ENCODE assay signal across 30 cellular contexts in the genomic region with DNA sequence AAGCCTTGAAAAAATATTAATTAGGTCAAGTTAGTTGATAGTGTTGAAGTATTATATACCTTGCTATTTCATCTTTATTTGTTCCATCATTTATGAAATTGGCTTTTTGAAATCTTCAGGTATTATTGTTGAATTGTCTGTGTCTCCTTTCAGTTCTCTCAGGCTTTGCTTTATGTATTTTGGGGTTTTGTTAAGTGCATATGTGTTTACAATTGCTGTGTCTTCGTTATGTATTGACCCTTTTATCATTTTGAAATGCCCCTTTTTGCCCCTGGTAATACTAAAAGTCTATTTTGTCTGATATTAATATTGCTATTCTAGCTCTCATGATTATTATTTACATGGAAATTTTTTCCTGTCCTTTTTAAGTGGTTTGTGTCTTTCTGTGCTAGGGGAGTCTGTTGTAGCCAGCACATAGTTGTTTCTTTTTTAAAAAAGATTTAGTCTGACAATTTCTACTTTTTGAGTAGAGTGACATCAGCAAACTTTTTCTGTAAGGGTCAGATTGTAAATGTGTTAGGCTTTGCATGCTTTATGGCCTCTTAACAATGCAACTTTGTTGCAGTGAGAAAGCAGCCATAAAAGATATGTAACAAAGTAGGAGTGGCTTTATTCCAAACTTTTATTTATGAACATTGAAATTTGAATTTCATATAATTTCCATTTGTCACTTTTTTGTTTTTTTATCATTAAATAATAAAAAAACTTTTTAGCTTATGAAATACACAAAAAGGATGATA.
"Had no signal": no experiment of that assay in that cellular context is flagged by ENCODE, and none has a peak within 500 bp of the region (broad histone marks: within the 10 kb centered on the region; RNA-seq: fewer than 3 reads in every experiment).

No MANE protein-coding gene starts in this region.

- H3K4me1 Mint-ChIP-seq: activated CD4-positive, alpha-beta T cell treated with anti-CD3 and anti-CD28 coated beads for 36 hours; activated CD4-positive, alpha-beta T cell treated with anti-CD3 and anti-CD28 coated beads, Interleukin-2, amount 10 ng/mL, durations not matched to agents 7 days and 5 days had no signal

- H3K36me3 Mint-ChIP-seq: activated naive CD4-positive, alpha-beta T cell treated with anti-CD3 and anti-CD28 coated beads, Interleukin-2, amount 50 U/mL, for 72 hours had no signal

- DNase-seq: activated CD4-positive, alpha-beta T cell treated with anti-CD3 and anti-CD28 coated beads for 36 hours; activated CD4-positive, alpha-beta T cell treated with anti-CD3 and anti-CD28 coated beads, Interleukin-2, amount 10 ng/mL, durations not matched to agents 7 days and 5 days; activated CD4-positive, alpha-beta T cell treated with anti-CD3 and anti-CD28 coated beads, Interleukin-2, amount 50 U/mL, for 48 hours; activated CD8-positive, alpha-beta T cell treated with anti-CD3 and anti-CD28 coated beads, Interleukin-2, amount 10 ng/mL, durations not matched to agents 7 days and 5 days; activated gamma-delta T cell treated with Interleukin-2 at 50 U/mL for 16 hours; activated naive CD4-positive, alpha-beta T cell treated with anti-CD3 and anti-CD28 coated beads for 36 hours; activated T-cell treated with anti-CD3 and anti-CD28 coated beads, Interleukin-2, amount 50 U/mL, for 24 hours; adrenal gland; body of pancreas; caudate nucleus; Kasumi-1; KG1; MG63; NCI-H1048; NCI-H1105 treated with DMSO at 0.1 percent for 48 hours; NCI-H1436; NCI-H1694; NCI-H1930; NCI-H2081 treated with DMSO at 0.1 percent for 48 hours; NCI-H345; NCI-H524 treated with DMSO at 0.1 percent for 48 hours; NCI-H748 treated with DMSO at 0.1 percent for 48 hours; NK-92 treated with Interleukin-12 subunit alpha and Interleukin-12 subunit beta, amount 100 ng/mL, for 24 hours; PC-3; SW 1271; T1000 had no signal

- ATAC-seq: activated CD4-positive, alpha-beta T cell treated with anti-CD3 and anti-CD28 coated beads for 36 hours; activated CD8-positive, alpha-beta T cell treated with anti-CD3 and anti-CD28 coated beads, Interleukin-2, amount 10 ng/mL, durations not matched to agents 7 days and 5 days; activated naive CD4-positive, alpha-beta T cell treated with anti-CD3 and anti-CD28 coated beads, Interleukin-2, amount 50 U/mL, for 72 hours; body of pancreas; PC-3; Right ventricle myocardium inferior had no signal

- H3K27ac ChIP-seq: adrenal gland, body of pancreas, breast epithelium, RWPE1 had no signal

- H3K4me3 ChIP-seq: adrenal gland, body of pancreas, breast epithelium, MG63 had no signal

- H3K27me3 ChIP-seq: adrenal gland, body of pancreas, breast epithelium, MG63 had no signal

- H3K4me1 ChIP-seq: body of pancreas, breast epithelium had no signal

- H3K27ac Mint-ChIP-seq: activated CD4-positive, alpha-beta T cell treated with anti-CD3 and anti-CD28 coated beads for 36 hours; activated CD4-positive, alpha-beta T cell treated with anti-CD3 and anti-CD28 coated beads, Interleukin-2, amount 10 ng/mL, durations not matched to agents 7 days and 5 days; activated CD8-positive, alpha-beta T cell treated with anti-CD3 and anti-CD28 coated beads, Interleukin-2, amount 10 ng/mL, durations not matched to agents 7 days and 5 days; activated naive CD4-positive, alpha-beta T cell treated with anti-CD3 and anti-CD28 coated beads for 36 hours; activated naive CD4-positive, alpha-beta T cell treated with anti-CD3 and anti-CD28 coated beads, Interleukin-2, amount 50 U/mL, for 72 hours; activated T-cell treated with anti-CD3 and anti-CD28 coated beads, Interleukin-2, amount 50 U/mL, for 24 hours had no signal

- H3K4me3 Mint-ChIP-seq: activated CD4-positive, alpha-beta T cell treated with anti-CD3 and anti-CD28 coated beads for 36 hours; activated CD4-positive, alpha-beta T cell treated with anti-CD3 and anti-CD28 coated beads, Interleukin-2, amount 10 ng/mL, durations not matched to agents 7 days and 5 days; activated CD8-positive, alpha-beta T cell treated with anti-CD3 and anti-CD28 coated beads, Interleukin-2, amount 10 ng/mL, durations not matched to agents 7 days and 5 days; activated naive CD4-positive, alpha-beta T cell treated with anti-CD3 and anti-CD28 coated beads for 36 hours; activated T-cell treated with anti-CD3 and anti-CD28 coated beads, Interleukin-2, amount 50 U/mL, for 24 hours had no signal

- H3K36me3 ChIP-seq: adrenal gland, breast epithelium had no signal

- H3K9me3 ChIP-seq: adrenal gland, body of pancreas, breast epithelium, MG63 had no signal

- H3K27me3 Mint-ChIP-seq: activated CD4-positive, alpha-beta T cell treated with anti-CD3 and anti-CD28 coated beads for 36 hours; activated CD4-positive, alpha-beta T cell treated with anti-CD3 and anti-CD28 coated beads, Interleukin-2, amount 10 ng/mL, durations not matched to agents 7 days and 5 days; activated T-cell treated with anti-CD3 and anti-CD28 coated beads, Interleukin-2, amount 50 U/mL, for 24 hours had no signal
